In the genomic region with DNA sequence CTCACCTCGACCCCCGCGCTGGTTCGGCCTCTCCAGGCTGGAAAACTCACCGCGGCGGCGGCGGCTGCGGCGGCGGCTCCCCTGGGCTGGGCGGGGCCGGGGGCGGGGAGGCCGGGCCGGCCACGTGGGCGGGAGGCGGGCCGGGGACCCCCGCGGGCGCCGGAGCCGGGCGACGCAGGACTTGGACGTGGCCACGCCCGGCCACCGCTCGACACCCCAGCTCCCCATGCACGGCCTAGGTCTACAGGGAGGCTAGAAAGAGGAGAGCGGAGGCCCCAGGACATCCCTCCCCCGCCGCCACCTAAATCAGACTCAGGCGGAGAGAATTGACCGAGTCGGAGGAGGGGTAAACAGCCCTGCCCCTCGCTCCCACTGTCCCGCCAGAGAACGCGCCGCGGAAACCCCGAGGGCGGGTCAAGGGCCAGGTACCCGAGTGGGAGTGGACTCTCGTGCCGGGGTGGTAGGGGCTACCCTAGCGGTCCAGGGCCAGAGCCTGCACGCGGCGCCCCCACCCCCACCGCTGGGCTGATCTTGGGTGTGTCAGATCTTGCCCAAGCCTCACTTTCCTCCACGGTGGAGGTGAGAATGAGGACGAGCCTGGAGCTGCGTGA, we compare ENCODE assay signal across 1 cellular context.
TF ChIP-seq lines count a peak whose summit lies in the region.

No MANE protein-coding gene starts in this region.

TF ChIP-seq in WTC11, 78 proteins besides CTCF, POLR2A, EP300 and RAD21 (continued from another document and continues in another):
- TF ChIP-seq ZNF425 (CRISPR knock-in tag; conservative IDR thresholded peaks at IDR 0.05) (no peak), ZNF281 (CRISPR knock-in tag; IDR thresholded peaks at IDR 0.05) (0 out of 2 replicates have a peak, but pooled peaks have one; percentile 19), ESRRA (CRISPR knock-in tag; IDR thresholded peaks at IDR 0.05; ENCODE audit: borderline replicate concordance) (no peak), CREM (CRISPR knock-in tag; IDR thresholded peaks at IDR 0.05) (no peak; the same call in 1 of the 2 replicates), SMAD4 (CRISPR knock-in tag; IDR thresholded peaks at IDR 0.05) (no peak), PREB (CRISPR knock-in tag; IDR thresholded peaks at IDR 0.05; ENCODE audit: borderline replicate concordance) (no peak), E2F5 (CRISPR knock-in tag; IDR thresholded peaks at IDR 0.05) (no peak), ZNF423 (CRISPR knock-in tag; IDR thresholded peaks at IDR 0.05) (no peak), NR3C1 (CRISPR knock-in tag; conservative IDR thresholded peaks at IDR 0.05; ENCODE audit: low read depth) (no peak), ZNF671 (CRISPR knock-in tag; IDR thresholded peaks at IDR 0.05) (no peak), OVOL2 (CRISPR knock-in tag; IDR thresholded peaks at IDR 0.05; ENCODE audit: borderline replicate concordance) (no peak), ZNF121 (CRISPR knock-in tag; IDR thresholded peaks at IDR 0.05) (no peak), FOXJ3 (CRISPR knock-in tag; IDR thresholded peaks at IDR 0.05; ENCODE audit: borderline replicate concordance) (no peak), JUN (CRISPR knock-in tag; IDR thresholded peaks at IDR 0.05) (no peak), ELF4 (CRISPR knock-in tag; IDR thresholded peaks at IDR 0.05; ENCODE audit: low read depth) (no peak), TEAD1 (CRISPR knock-in tag; IDR thresholded peaks at IDR 0.05) (no peak), NFYB (CRISPR knock-in tag; conservative IDR thresholded peaks at IDR 0.05; ENCODE audit: low read depth) (no peak), CREB1 (CRISPR knock-in tag; IDR thresholded peaks at IDR 0.05) (no peak)
- TF ChIP-seq, protein P1, sequence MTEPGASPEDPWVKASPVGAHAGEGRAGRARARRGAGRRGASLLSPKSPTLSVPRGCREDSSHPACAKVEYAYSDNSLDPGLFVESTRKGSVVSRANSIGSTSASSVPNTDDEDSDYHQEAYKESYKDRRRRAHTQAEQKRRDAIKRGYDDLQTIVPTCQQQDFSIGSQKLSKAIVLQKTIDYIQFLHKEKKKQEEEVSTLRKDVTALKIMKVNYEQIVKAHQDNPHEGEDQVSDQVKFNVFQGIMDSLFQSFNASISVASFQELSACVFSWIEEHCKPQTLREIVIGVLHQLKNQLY (CRISPR knock-in tag; IDR thresholded peaks at IDR 0.05) = no peak
- TF ChIP-seq, protein P2, sequence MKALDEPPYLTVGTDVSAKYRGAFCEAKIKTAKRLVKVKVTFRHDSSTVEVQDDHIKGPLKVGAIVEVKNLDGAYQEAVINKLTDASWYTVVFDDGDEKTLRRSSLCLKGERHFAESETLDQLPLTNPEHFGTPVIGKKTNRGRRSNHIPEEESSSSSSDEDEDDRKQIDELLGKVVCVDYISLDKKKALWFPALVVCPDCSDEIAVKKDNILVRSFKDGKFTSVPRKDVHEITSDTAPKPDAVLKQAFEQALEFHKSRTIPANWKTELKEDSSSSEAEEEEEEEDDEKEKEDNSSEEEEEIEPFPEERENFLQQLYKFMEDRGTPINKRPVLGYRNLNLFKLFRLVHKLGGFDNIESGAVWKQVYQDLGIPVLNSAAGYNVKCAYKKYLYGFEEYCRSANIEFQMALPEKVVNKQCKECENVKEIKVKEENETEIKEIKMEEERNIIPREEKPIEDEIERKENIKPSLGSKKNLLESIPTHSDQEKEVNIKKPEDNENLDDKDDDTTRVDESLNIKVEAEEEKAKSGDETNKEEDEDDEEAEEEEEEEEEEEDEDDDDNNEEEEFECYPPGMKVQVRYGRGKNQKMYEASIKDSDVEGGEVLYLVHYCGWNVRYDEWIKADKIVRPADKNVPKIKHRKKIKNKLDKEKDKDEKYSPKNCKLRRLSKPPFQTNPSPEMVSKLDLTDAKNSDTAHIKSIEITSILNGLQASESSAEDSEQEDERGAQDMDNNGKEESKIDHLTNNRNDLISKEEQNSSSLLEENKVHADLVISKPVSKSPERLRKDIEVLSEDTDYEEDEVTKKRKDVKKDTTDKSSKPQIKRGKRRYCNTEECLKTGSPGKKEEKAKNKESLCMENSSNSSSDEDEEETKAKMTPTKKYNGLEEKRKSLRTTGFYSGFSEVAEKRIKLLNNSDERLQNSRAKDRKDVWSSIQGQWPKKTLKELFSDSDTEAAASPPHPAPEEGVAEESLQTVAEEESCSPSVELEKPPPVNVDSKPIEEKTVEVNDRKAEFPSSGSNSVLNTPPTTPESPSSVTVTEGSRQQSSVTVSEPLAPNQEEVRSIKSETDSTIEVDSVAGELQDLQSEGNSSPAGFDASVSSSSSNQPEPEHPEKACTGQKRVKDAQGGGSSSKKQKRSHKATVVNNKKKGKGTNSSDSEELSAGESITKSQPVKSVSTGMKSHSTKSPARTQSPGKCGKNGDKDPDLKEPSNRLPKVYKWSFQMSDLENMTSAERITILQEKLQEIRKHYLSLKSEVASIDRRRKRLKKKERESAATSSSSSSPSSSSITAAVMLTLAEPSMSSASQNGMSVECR (CRISPR knock-in tag; IDR thresholded peaks at IDR 0.05; ENCODE audit: borderline replicate concordance) = no peak; the same call in 1 of the 2 replicates
- TF ChIP-seq, protein P3, sequence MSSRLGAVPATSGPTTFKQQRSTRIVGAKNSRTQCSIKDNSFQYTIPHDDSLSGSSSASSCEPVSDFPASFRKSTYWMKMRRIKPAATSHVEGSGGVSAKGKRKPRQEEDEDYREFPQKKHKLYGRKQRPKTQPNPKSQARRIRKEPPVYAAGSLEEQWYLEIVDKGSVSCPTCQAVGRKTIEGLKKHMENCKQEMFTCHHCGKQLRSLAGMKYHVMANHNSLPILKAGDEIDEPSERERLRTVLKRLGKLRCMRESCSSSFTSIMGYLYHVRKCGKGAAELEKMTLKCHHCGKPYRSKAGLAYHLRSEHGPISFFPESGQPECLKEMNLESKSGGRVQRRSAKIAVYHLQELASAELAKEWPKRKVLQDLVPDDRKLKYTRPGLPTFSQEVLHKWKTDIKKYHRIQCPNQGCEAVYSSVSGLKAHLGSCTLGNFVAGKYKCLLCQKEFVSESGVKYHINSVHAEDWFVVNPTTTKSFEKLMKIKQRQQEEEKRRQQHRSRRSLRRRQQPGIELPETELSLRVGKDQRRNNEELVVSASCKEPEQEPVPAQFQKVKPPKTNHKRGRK (CRISPR knock-in tag; IDR thresholded peaks at IDR 0.05; ENCODE audit: borderline replicate concordance) = no peak
- TF ChIP-seq, protein P4, sequence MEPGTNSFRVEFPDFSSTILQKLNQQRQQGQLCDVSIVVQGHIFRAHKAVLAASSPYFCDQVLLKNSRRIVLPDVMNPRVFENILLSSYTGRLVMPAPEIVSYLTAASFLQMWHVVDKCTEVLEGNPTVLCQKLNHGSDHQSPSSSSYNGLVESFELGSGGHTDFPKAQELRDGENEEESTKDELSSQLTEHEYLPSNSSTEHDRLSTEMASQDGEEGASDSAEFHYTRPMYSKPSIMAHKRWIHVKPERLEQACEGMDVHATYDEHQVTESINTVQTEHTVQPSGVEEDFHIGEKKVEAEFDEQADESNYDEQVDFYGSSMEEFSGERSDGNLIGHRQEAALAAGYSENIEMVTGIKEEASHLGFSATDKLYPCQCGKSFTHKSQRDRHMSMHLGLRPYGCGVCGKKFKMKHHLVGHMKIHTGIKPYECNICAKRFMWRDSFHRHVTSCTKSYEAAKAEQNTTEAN (CRISPR knock-in tag; IDR thresholded peaks at IDR 0.05) = no peak
- TF ChIP-seq, protein P5, sequence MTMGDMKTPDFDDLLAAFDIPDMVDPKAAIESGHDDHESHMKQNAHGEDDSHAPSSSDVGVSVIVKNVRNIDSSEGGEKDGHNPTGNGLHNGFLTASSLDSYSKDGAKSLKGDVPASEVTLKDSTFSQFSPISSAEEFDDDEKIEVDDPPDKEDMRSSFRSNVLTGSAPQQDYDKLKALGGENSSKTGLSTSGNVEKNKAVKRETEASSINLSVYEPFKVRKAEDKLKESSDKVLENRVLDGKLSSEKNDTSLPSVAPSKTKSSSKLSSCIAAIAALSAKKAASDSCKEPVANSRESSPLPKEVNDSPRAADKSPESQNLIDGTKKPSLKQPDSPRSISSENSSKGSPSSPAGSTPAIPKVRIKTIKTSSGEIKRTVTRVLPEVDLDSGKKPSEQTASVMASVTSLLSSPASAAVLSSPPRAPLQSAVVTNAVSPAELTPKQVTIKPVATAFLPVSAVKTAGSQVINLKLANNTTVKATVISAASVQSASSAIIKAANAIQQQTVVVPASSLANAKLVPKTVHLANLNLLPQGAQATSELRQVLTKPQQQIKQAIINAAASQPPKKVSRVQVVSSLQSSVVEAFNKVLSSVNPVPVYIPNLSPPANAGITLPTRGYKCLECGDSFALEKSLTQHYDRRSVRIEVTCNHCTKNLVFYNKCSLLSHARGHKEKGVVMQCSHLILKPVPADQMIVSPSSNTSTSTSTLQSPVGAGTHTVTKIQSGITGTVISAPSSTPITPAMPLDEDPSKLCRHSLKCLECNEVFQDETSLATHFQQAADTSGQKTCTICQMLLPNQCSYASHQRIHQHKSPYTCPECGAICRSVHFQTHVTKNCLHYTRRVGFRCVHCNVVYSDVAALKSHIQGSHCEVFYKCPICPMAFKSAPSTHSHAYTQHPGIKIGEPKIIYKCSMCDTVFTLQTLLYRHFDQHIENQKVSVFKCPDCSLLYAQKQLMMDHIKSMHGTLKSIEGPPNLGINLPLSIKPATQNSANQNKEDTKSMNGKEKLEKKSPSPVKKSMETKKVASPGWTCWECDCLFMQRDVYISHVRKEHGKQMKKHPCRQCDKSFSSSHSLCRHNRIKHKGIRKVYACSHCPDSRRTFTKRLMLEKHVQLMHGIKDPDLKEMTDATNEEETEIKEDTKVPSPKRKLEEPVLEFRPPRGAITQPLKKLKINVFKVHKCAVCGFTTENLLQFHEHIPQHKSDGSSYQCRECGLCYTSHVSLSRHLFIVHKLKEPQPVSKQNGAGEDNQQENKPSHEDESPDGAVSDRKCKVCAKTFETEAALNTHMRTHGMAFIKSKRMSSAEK (CRISPR knock-in tag; IDR thresholded peaks at IDR 0.05; ENCODE audit: borderline replicate concordance) = no peak
- TF ChIP-seq, protein P6, sequence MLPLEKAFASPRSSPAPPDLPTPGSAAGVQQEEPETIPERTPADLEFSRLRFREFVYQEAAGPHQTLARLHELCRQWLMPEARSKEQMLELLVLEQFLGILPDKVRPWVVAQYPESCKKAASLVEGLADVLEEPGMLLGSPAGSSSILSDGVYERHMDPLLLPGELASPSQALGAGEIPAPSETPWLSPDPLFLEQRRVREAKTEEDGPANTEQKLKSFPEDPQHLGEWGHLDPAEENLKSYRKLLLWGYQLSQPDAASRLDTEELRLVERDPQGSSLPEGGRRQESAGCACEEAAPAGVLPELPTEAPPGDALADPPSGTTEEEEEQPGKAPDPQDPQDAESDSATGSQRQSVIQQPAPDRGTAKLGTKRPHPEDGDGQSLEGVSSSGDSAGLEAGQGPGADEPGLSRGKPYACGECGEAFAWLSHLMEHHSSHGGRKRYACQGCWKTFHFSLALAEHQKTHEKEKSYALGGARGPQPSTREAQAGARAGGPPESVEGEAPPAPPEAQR (CRISPR knock-in tag; IDR thresholded peaks at IDR 0.05) = no peak
- TF ChIP-seq, protein P7, sequence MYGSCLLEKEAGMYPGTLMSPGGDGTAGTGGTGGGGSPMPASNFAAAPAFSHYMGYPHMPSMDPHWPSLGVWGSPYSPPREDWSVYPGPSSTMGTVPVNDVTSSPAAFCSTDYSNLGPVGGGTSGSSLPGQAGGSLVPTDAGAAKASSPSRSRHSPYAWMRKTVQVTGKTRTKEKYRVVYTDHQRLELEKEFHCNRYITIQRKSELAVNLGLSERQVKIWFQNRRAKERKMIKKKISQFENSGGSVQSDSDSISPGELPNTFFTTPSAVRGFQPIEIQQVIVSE (CRISPR knock-in tag; IDR thresholded peaks at IDR 0.05; ENCODE audit: borderline replicate concordance) = no peak
